7 cellular contexts compared by ENCODE assay signal in genomic region chrX:79081895-79082512, GRCh38.
A peak's percentile ranks its signal among the peaks of the same experiment; 100 is the strongest.
DNase-seq lines count a peak whose midpoint lies in the region; ATAC-seq and TF ChIP-seq lines count a peak whose summit lies in the region.

No MANE protein-coding gene starts in this region.

- H3K27ac ChIP-seq in DOHH2 (ENCODE audit: low read depth, low read length), result no peak overlapping the region

- H3K4me3 Mint-ChIP-seq in activated T-cell treated with anti-CD3 and anti-CD28 coated beads, Interleukin-2, amount 50 U/mL, for 4 hours, result peak overlapping the region; percentile 44

- H3K9me3 Mint-ChIP-seq in activated T-cell treated with anti-CD3 and anti-CD28 coated beads, Interleukin-2, amount 50 U/mL, for 4 hours, result no peaks in the 10 kb centered on the region

- H3K27me3 Mint-ChIP-seq in activated T-cell treated with anti-CD3 and anti-CD28 coated beads, Interleukin-2, amount 50 U/mL, for 4 hours (ENCODE audit: low read depth), result no peaks in the 10 kb centered on the region

- H3K4me2 ChIP-seq in DOHH2 (ENCODE audit: low read length), result no peak overlapping the region

- H3K36me3 ChIP-seq in DOHH2 (ENCODE audit: control insufficient read depth, low read length), result no peaks in the 10 kb centered on the region

- no peaks in the 10 kb centered on the region for H4K20me1 ChIP-seq in DOHH2 (ENCODE audit: control insufficient read depth, insufficient read depth, low read depth, low read length)

- H3K4me3 ChIP-seq in DOHH2 (ENCODE audit: low read length), result no peak overlapping the region

- no peaks in the 10 kb centered on the region for H3F3A ChIP-seq in DOHH2 (ENCODE audit: control insufficient read depth, insufficient read depth)

- no peaks in the 10 kb centered on the region for H3K4me1 ChIP-seq in DOHH2 (ENCODE audit: control insufficient read depth, low read length)

- H3K36me3 Mint-ChIP-seq in activated T-cell treated with anti-CD3 and anti-CD28 coated beads, Interleukin-2, amount 50 U/mL, for 4 hours (ENCODE audit: insufficient read depth), result no peaks in the 10 kb centered on the region

- no peaks in the 10 kb centered on the region for H3K9me2 ChIP-seq in DOHH2 (replicated peaks; ENCODE audit: control insufficient read depth, low read length)

- H3K27me3 ChIP-seq in DOHH2 (ENCODE audit: control insufficient read depth, low read length), result no peaks in the 10 kb centered on the region

- no peaks in the 10 kb centered on the region for H3K79me2 ChIP-seq in DOHH2 (ENCODE audit: control insufficient read depth, low read length)

- ATAC-seq in GM21360 (IDR thresholded peaks at IDR 0.05; ENCODE audit: unreplicated experiment), result peak; percentile 83
- ATAC-seq in activated T-cell treated with anti-CD3 and anti-CD28 coated beads, Interleukin-2, amount 50 U/mL, for 4 hours, result peak; percentile 50 to 53

- TF ChIP-seq CTCF in DOHH2 (IDR thresholded peaks at IDR 0.05; ENCODE audit: low read depth, low read length, poor library complexity, severe bottlenecking), result peak; percentile 48

- DNase-seq in NCI-H146 treated with DMSO at 0.1 percent for 48 hours (lab: John Stamatoyannopoulos, UW; ENCODE audit: unreplicated experiment) (peak; percentile 0), foreskin melanocyte (peak; percentile 9), putamen (ENCODE audit: low spot score) (peak; percentile 4), NCI-H1930 (lab: John Stamatoyannopoulos, UW) (no peak)
- DNase-seq in activated T-cell treated with anti-CD3 and anti-CD28 coated beads, Interleukin-2, amount 50 U/mL, for 4 hours, result peak; percentile 12

- H3K9me3 ChIP-seq in DOHH2 (ENCODE audit: control insufficient read depth, insufficient read depth, low read length), result no peaks in the 10 kb centered on the region

- H3K4me1 Mint-ChIP-seq in activated T-cell treated with anti-CD3 and anti-CD28 coated beads, Interleukin-2, amount 50 U/mL, for 4 hours (ENCODE audit: low read depth), result peaks cover 34% of the 10 kb centered on the region

Comparison
In these comparisons a context has a peak if more than half of its experiments do, and no peak if none do; other contexts are left out.
1. DNase-seq: peak in NCI-H146 treated with DMSO at 0.1 percent for 48 hours (single experiment), activated T-cell treated with anti-CD3 and anti-CD28 coated beads, Interleukin-2, amount 50 U/mL, for 4 hours (single experiment), foreskin melanocyte (single experiment) and putamen (single experiment); none in NCI-H1930 (0 of 2).